Comparison of ENCODE assay signal across 34 cellular contexts in genomic region chr3:108021131-108021530, GRCh38.
"Had no signal": no experiment of that assay in that cellular context is flagged by ENCODE, and none has a peak within 500 bp of the region (broad histone marks: within the 10 kb centered on the region; RNA-seq: fewer than 3 reads in every experiment).

No MANE protein-coding gene starts in this region.

- H3K27me3 Mint-ChIP-seq: activated T-helper 17 cell treated with anti-CD3 and anti-CD28 coated beads, Interleukin-2, amount 50 U/mL, for 72 hours had no signal

- DNase-seq: activated CD4-positive, alpha-beta T cell treated with anti-CD3 and anti-CD28 coated beads for 36 hours; activated CD4-positive, alpha-beta T cell treated with anti-CD3 and anti-CD28 coated beads, Interleukin-2, amount 10 ng/mL, durations not matched to agents 7 days and 5 days; activated CD4-positive, alpha-beta T cell treated with anti-CD3 and anti-CD28 coated beads, Interleukin-2, amount 50 U/mL, for 48 hours; activated CD8-positive, alpha-beta memory T cell treated with anti-CD3 and anti-CD28 coated beads, Interleukin-2, amount 50 U/mL, for 48 hours; activated CD8-positive, alpha-beta T cell treated with anti-CD3 and anti-CD28 coated beads, Interleukin-2, amount 10 ng/mL, durations not matched to agents 7 days and 5 days; activated effector memory CD4-positive, alpha-beta T cell treated with anti-CD3 and anti-CD28 coated beads, Interleukin-2, amount 50 U/mL, for 16 hours; activated naive CD4-positive, alpha-beta T cell; activated naive CD4-positive, alpha-beta T cell treated with anti-CD3 and anti-CD28 coated beads, Interleukin-2, amount 50 U/mL, for 16 hours; activated naive CD8-positive, alpha-beta T cell treated with anti-CD3 and anti-CD28 coated beads for 36 hours; activated T-cell treated with anti-CD3 and anti-CD28 coated beads, Interleukin-2, amount 50 U/mL, for 72 hours; amniotic stem cell; aorta; brain microvascular endothelial cell; central memory CD4-positive, alpha-beta T cell; Kasumi-1; KG1; MM.1S; MV-4-11; NCI-H1092; NCI-H1436 treated with DMSO at 0.1 percent for 48 hours; NCI-H187 treated with DMSO at 0.1 percent for 48 hours; NCI-H2081; NCI-H446; NCI-H510A treated with DMSO at 0.1 percent for 48 hours; NCI-H526 treated with DMSO at 0.1 percent for 48 hours; PC-3; Peyer's patch; RPMI8226; SHP77 treated with DMSO at 0.1 percent for 48 hours; SK-N-SH had no signal

- H3K9me3 Mint-ChIP-seq: activated CD4-positive, alpha-beta T cell treated with anti-CD3 and anti-CD28 coated beads, Interleukin-2, amount 10 ng/mL, durations not matched to agents 7 days and 5 days; activated naive CD8-positive, alpha-beta T cell treated with anti-CD3 and anti-CD28 coated beads for 36 hours; activated T-cell treated with anti-CD3 and anti-CD28 coated beads, Interleukin-2, amount 50 U/mL, for 72 hours; T-helper 1 cell treated with Interleukin-12 subunit alpha and Interleukin-12 subunit beta and Interleukin-4 antibody, amounts not matched to agents 30 μg/mL and 1 μg/mL, for 36 hours; T-helper 2 cell treated with Interferon-gamma antibody and Interleukin-4, amounts not matched to agents 5 μg/mL and 100 μg/mL, for 36 hours had no signal

- ATAC-seq: activated CD4-positive, alpha-beta T cell treated with anti-CD3 and anti-CD28 coated beads for 36 hours; activated CD4-positive, CD25-positive, alpha-beta regulatory T cell treated with anti-CD3 and anti-CD28 coated beads, Interleukin-2, amount 50 U/mL, for 24 hours; activated CD8-positive, alpha-beta T cell treated with anti-CD3 and anti-CD28 coated beads, Interleukin-2, amount 10 ng/mL, durations not matched to agents 7 days and 5 days; activated T-cell treated with anti-CD3 and anti-CD28 coated beads, Interleukin-2, amount 50 U/mL, for 72 hours; activated T-helper 17 cell treated with anti-CD3 and anti-CD28 coated beads, Interleukin-2, amount 50 U/mL, for 72 hours; PC-3 had no signal

- H3K4me3 Mint-ChIP-seq: activated CD4-positive, alpha-beta T cell treated with anti-CD3 and anti-CD28 coated beads for 36 hours; activated CD4-positive, alpha-beta T cell treated with anti-CD3 and anti-CD28 coated beads, Interleukin-2, amount 10 ng/mL, durations not matched to agents 7 days and 5 days; activated CD8-positive, alpha-beta T cell treated with anti-CD3 and anti-CD28 coated beads, Interleukin-2, amount 10 ng/mL, durations not matched to agents 7 days and 5 days; activated naive CD8-positive, alpha-beta T cell treated with anti-CD3 and anti-CD28 coated beads for 36 hours; activated T-cell treated with anti-CD3 and anti-CD28 coated beads, Interleukin-2, amount 50 U/mL, for 72 hours; activated T-helper 17 cell treated with anti-CD3 and anti-CD28 coated beads, Interleukin-2, amount 50 U/mL, for 72 hours; T-helper 1 cell treated with Interleukin-12 subunit alpha and Interleukin-12 subunit beta and Interleukin-4 antibody, amounts not matched to agents 30 μg/mL and 1 μg/mL, for 36 hours; T-helper 2 cell treated with Interferon-gamma antibody and Interleukin-4, amounts not matched to agents 5 μg/mL and 100 μg/mL, for 36 hours had no signal

- H3K27ac Mint-ChIP-seq: activated CD4-positive, alpha-beta T cell treated with anti-CD3 and anti-CD28 coated beads for 36 hours; activated CD4-positive, alpha-beta T cell treated with anti-CD3 and anti-CD28 coated beads, Interleukin-2, amount 10 ng/mL, durations not matched to agents 7 days and 5 days; activated CD8-positive, alpha-beta T cell treated with anti-CD3 and anti-CD28 coated beads, Interleukin-2, amount 10 ng/mL, durations not matched to agents 7 days and 5 days; activated naive CD8-positive, alpha-beta T cell treated with anti-CD3 and anti-CD28 coated beads for 36 hours; activated T-cell treated with anti-CD3 and anti-CD28 coated beads, Interleukin-2, amount 50 U/mL, for 72 hours; activated T-helper 17 cell treated with anti-CD3 and anti-CD28 coated beads, Interleukin-2, amount 50 U/mL, for 72 hours; T-helper 1 cell treated with Interleukin-12 subunit alpha and Interleukin-12 subunit beta and Interleukin-4 antibody, amounts not matched to agents 30 μg/mL and 1 μg/mL, for 36 hours; T-helper 2 cell treated with Interferon-gamma antibody and Interleukin-4, amounts not matched to agents 5 μg/mL and 100 μg/mL, for 36 hours had no signal

- H3K4me1 Mint-ChIP-seq: activated CD4-positive, alpha-beta T cell treated with anti-CD3 and anti-CD28 coated beads, Interleukin-2, amount 10 ng/mL, durations not matched to agents 7 days and 5 days; activated naive CD8-positive, alpha-beta T cell treated with anti-CD3 and anti-CD28 coated beads for 36 hours had no signal
